In genomic region chr17:37312137-37312923, GRCh38 we compare ENCODE assay signal across 16 cellular contexts.
DNase-seq lines count a peak whose midpoint lies in the region; ATAC-seq lines count a peak whose summit lies in the region.
"Had no signal": no experiment of that assay in that cellular context is flagged by ENCODE, and none has a peak within 500 bp of the region (broad histone marks: within the 10 kb centered on the region; RNA-seq: fewer than 3 reads in every experiment).

No MANE protein-coding gene starts in this region.

- no peak overlapping the region for H3K56ac ChIP-seq in mesendoderm (ENCODE audit: low read length)

- no peak overlapping the region for H2BK120ac ChIP-seq in mesendoderm (ENCODE audit: low read depth, low read length)

- peaks cover 4% of the 10 kb centered on the region for H3K4me1 ChIP-seq in GM23248 (ENCODE audit: insufficient read depth)
- H3K4me1 ChIP-seq in HUES64 (ENCODE audit: insufficient read depth, low read length): 0 out of 2 replicates have a peak, but pooled peaks cover 7% of the 10 kb centered on the region
- H3K4me1 ChIP-seq in mesendoderm (ENCODE audit: control insufficient read depth, low read depth, low read length): no peaks in the 10 kb centered on the region

- 0 out of 2 replicates have a peak, but pooled peaks cover 6% of the 10 kb centered on the region for H3F3A ChIP-seq in GM23248 (ENCODE audit: insufficient read depth)

- no peak overlapping the region for H3K4ac ChIP-seq in mesendoderm (ENCODE audit: low read depth, low read length)

- no peaks in the 10 kb centered on the region for H3K9me3 ChIP-seq in GM23248 (ENCODE audit: low read depth)
- no peaks in the 10 kb centered on the region for H3K9me3 ChIP-seq in HUES64 (ENCODE audit: insufficient read depth, low read depth, low read length)
- H3K9me3 ChIP-seq: SK-N-SH had no signal

- H2BK15ac ChIP-seq in mesendoderm (replicated peaks; ENCODE audit: low read depth): no peak overlapping the region

- H4K5ac ChIP-seq in mesendoderm (ENCODE audit: low read length): no peak overlapping the region

- in situ Hi-C loops in GM23248 (cut with MboI): no loop called here

- H3K4me2 ChIP-seq in GM23248 (ENCODE audit: unreplicated experiment) (no peak overlapping the region), mesendoderm (ENCODE audit: low read length) (no peak overlapping the region)
- H3K4me2 ChIP-seq: SK-N-SH had no signal

- no peak overlapping the region for H3K23ac ChIP-seq in mesendoderm (ENCODE audit: low read length)

- H3K27ac ChIP-seq in GM23248 (no peak overlapping the region), HUES64 (ENCODE audit: low read depth, low read length) (peak overlapping the region; percentile 22; the same call in 1 of the 2 replicates), mesendoderm (ENCODE audit: low read depth, low read length) (no peak overlapping the region)

- H3K79me1 ChIP-seq in mesendoderm (ENCODE audit: low read length): peaks cover 6% of the 10 kb centered on the region

- WGBS in GM23248 (ENCODE audit: low coverage in 1 of 2, low lambda C conversion rate in 2 of 2, missing lambda C conversion rate in 2 of 2), 2 experiments: 97 to 98% methylated on average over 3 of the region's 3 CpGs
- WGBS in HUES64: 98% methylated on average over 3 of the region's 3 CpGs
- no CpG with 5 or more reads among the region's 3 CpGs for WGBS in mesendoderm (ENCODE audit: extremely low coverage, insufficient coverage, low lambda C conversion rate)

- H3K9me2 ChIP-seq in GM23248 (ENCODE audit: insufficient read depth): no peaks in the 10 kb centered on the region
- H3K9me2 ChIP-seq: SK-N-SH had no signal

- H3K18ac ChIP-seq in mesendoderm (ENCODE audit: low read length): no peak overlapping the region

- no peak overlapping the region for H4K8ac ChIP-seq in mesendoderm (ENCODE audit: low read depth, low read length)

- H3K9ac ChIP-seq in GM23248 (no peak overlapping the region), HUES64 (ENCODE audit: low read depth, low read length) (no peak overlapping the region), mesendoderm (ENCODE audit: low read length) (no peak overlapping the region)
- H3K9ac ChIP-seq: SK-N-SH had no signal

- no peak for ATAC-seq in HG02588 (IDR thresholded peaks at IDR 0.05; ENCODE audit: unreplicated experiment)
- ATAC-seq: CD8-positive, alpha-beta T cell; Right ventricle myocardium inferior had no signal

- no peak overlapping the region for H2AFZ ChIP-seq in GM23248

- no peak overlapping the region for H2BK5ac ChIP-seq in mesendoderm (ENCODE audit: low read length)

- no peak overlapping the region for H3K4me3 ChIP-seq in GM23248
- no peak overlapping the region for H3K4me3 ChIP-seq in HUES64 (ENCODE audit: low read length)
- no peak overlapping the region for H3K4me3 ChIP-seq in mesendoderm (ENCODE audit: low read length)

- peak; percentile 27 for DNase-seq in GM23248
- DNase-seq in amniotic epithelial cell (ENCODE audit: low read depth): peak; percentile 12
- peak; percentile 48 for DNase-seq in mesendoderm
- no peak for DNase-seq in NCI-H1092 treated with DMSO at 0.1 percent for 48 hours (lab: John Stamatoyannopoulos, UW)
- no peak for DNase-seq in EL
- DNase-seq: ACHN; CD8-positive, alpha-beta T cell; H7; MM.1S; NCI-H2227 treated with DMSO at 0.1 percent for 48 hours; NCI-H526; SK-N-SH; T-helper 1 cell had no signal

- H3K79me2 ChIP-seq in GM23248 (ENCODE audit: insufficient read depth) (peaks cover 4% of the 10 kb centered on the region; the same call in 1 of the 2 replicates), mesendoderm (ENCODE audit: control insufficient read depth, insufficient read depth, low read length) (peaks cover 4% of the 10 kb centered on the region)

- no peaks in the 10 kb centered on the region for H4K20me1 ChIP-seq in GM23248 (ENCODE audit: insufficient read depth)

- H3K27me3 ChIP-seq in GM23248 (replicated peaks; ENCODE audit: insufficient read depth): no peaks in the 10 kb centered on the region
- no peaks in the 10 kb centered on the region for H3K27me3 ChIP-seq in HUES64 (ENCODE audit: insufficient read depth, low read length)
- no peaks in the 10 kb centered on the region for H3K27me3 ChIP-seq in mesendoderm (ENCODE audit: insufficient read depth, low read length, poor library complexity)

- H3K36me3 ChIP-seq in GM23248 (ENCODE audit: low read depth): no peaks in the 10 kb centered on the region
- H3K36me3 ChIP-seq in HUES64 (ENCODE audit: insufficient read depth, low read length): peaks cover 28% of the 10 kb centered on the region
- H3K36me3 ChIP-seq in mesendoderm (ENCODE audit: control insufficient read depth, insufficient read depth, low read length): no peaks in the 10 kb centered on the region

- no peak overlapping the region for H2AK5ac ChIP-seq in mesendoderm (ENCODE audit: low read length)

Comparison
In these comparisons a context has a peak if more than half of its experiments do, and no peak if none do; other contexts are left out.
1. DNase-seq: peak in GM23248 (single experiment), amniotic epithelial cell (single experiment) and mesendoderm (single experiment); none in NCI-H1092 treated with DMSO at 0.1 percent for 48 hours (single experiment) and EL (single experiment).